27 cellular contexts compared by ENCODE assay signal in genomic region chr12:71349950-71350349, GRCh38.
"Had no signal": no experiment of that assay in that cellular context is flagged by ENCODE, and none has a peak within 500 bp of the region (broad histone marks: within the 10 kb centered on the region; RNA-seq: fewer than 3 reads in every experiment).

No MANE protein-coding gene starts in this region.

- H3K9ac ChIP-seq: parathyroid adenoma had no signal

- H3K9me3 ChIP-seq: neutrophil, ovary, psoas muscle, right lobe of liver, sigmoid colon, stomach, thoracic aorta, thyroid gland, tibial nerve, upper lobe of left lung, vagina had no signal

- H3K4me3 ChIP-seq: ovary, psoas muscle, right lobe of liver, sigmoid colon, stomach, thoracic aorta, thyroid gland, tibial nerve, upper lobe of left lung, vagina had no signal

- H3K4me1 ChIP-seq: parathyroid adenoma, psoas muscle, right lobe of liver, sigmoid colon, stomach, thyroid gland, tibial nerve, upper lobe of left lung, vagina had no signal

- H3K27me3 ChIP-seq: neutrophil, ovary, right lobe of liver, sigmoid colon, stomach, thyroid gland, tibial nerve, upper lobe of left lung, vagina had no signal

- ATAC-seq: natural killer cell treated with Interleukin-12 subunit alpha and Interleukin-12 subunit beta and Interleukin-15 and Interleukin-18, amount 100 ng/mL, for 72 hours; psoas muscle; right cardiac atrium; right lobe of liver; stimulated activated effector memory CD8-positive, alpha-beta T cell treated with anti-CD3 and anti-CD28 coated beads, Interleukin-12 subunit alpha, Interleukin-12 subunit beta, amount 100 ng/mL, for 72 hours; stimulated activated naive B cell treated with anti-CD40 and anti-IgM and Interleukin-4, amounts not matched to agents 10 μg/mL and 1 μg/mL and 100 μg/mL, for 72 hours had no signal

- H3K79me2 ChIP-seq: parathyroid adenoma had no signal

- FAIRE-seq: small intestine, urothelium cell line had no signal

- H3K36me3 ChIP-seq: neutrophil, ovary, right lobe of liver, sigmoid colon, stomach, thoracic aorta, thyroid gland, tibial nerve, upper lobe of left lung, vagina had no signal

- H3K27ac ChIP-seq: neutrophil, ovary, parathyroid adenoma, psoas muscle, right lobe of liver, sigmoid colon, stomach, thoracic aorta, thyroid gland, tibial nerve, upper lobe of left lung, vagina had no signal

- DNase-seq: nephron progenitor cell; nucleus accumbens; ovary; posterior cingulate gyrus; psoas muscle; right cardiac atrium; right lobe of liver; sigmoid colon; small intestine; stimulated activated CD4-positive, alpha-beta T cell treated with anti-CD3 and anti-CD28 coated beads, Interleukin-15, amount 100 ng/mL, for 24 hours; stimulated activated CD4-positive, alpha-beta T cell treated with anti-CD3 and anti-CD28 coated beads, Interleukin-2, amount 100 ng/mL, for 24 hours; stimulated activated CD4-positive, alpha-beta T cell treated with anti-CD3 and anti-CD28 coated beads, Interleukin-2, amount 100 ng/mL, for 48 hours; stimulated activated CD4-positive, alpha-beta T cell treated with anti-CD3 and anti-CD28 coated beads, Interleukin-4, amount 100 ng/mL, for 24 hours; stimulated activated naive B cell treated with anti-CD40 and anti-IgM and Interleukin-4, amounts not matched to agents 10 μg/mL and 1 μg/mL and 100 μg/mL, for 72 hours; stimulated activated naive CD4-positive, alpha-beta T cell treated with Interleukin-2 at 50 U/mL for 16 hours; stomach; thyroid gland; trophoblast cell; upper lobe of left lung had no signal

- H2AFZ ChIP-seq: parathyroid adenoma had no signal
